In the genomic region with DNA sequence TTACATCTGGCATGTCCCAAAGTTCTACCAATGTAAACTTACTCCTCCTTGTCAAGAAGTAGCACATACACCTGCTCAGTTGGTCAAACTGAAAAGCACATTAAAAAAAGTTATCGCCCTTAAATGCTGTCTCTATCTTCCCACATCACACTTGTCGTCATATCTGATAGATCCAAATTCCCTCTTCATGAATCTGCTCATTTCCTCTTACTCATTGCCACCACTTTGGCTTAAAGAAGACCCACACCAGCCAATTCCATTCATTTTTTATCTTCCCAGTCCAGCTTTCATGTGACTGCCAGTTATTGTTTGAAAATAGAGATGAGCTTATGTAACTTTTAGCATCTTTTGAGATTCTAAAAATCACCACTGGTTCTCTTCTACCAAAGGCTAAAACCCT, we compare ENCODE assay signal across 19 cellular contexts.
DNase-seq lines count a peak whose midpoint lies in the region; ATAC-seq and TF ChIP-seq lines count a peak whose summit lies in the region.
"Had no signal": no experiment of that assay in that cellular context is flagged by ENCODE, and none has a peak within 500 bp of the region (broad histone marks: within the 10 kb centered on the region; RNA-seq: fewer than 3 reads in every experiment).

No MANE protein-coding gene starts in this region.

- H3K4me1 ChIP-seq in trophoblast cell (ENCODE audit: control insufficient read depth in 1 of 2, insufficient read depth in 2 of 2, low read length in 2 of 2): no peaks in the 10 kb centered on the region
- H3K4me1 ChIP-seq: BE2C, Peyer's patch had no signal

- no peak overlapping the region for H3K4ac ChIP-seq in trophoblast cell (ENCODE audit: low read depth, low read length)

- no peak for TF ChIP-seq CTCF in AG04449 (IDR thresholded peaks at IDR 0.05; ENCODE audit: insufficient read depth, low read length, missing control alignments)

- no peak overlapping the region for H2AFZ ChIP-seq in trophoblast cell (ENCODE audit: insufficient read depth, low read length, poor library complexity)

- no peak overlapping the region for H4K12ac ChIP-seq in trophoblast cell (ENCODE audit: low read depth, low read length)

- H3K9me3 ChIP-seq in trophoblast cell (ENCODE audit: insufficient read depth, low read depth, low read length): no peaks in the 10 kb centered on the region
- H3K9me3 ChIP-seq: BE2C, Peyer's patch had no signal

- no peak overlapping the region for H2AK5ac ChIP-seq in trophoblast cell (ENCODE audit: low read length)

- no peak overlapping the region for H3K27ac ChIP-seq in trophoblast cell (ENCODE audit: low read depth, low read length)
- H3K27ac ChIP-seq: KMS-11, Peyer's patch had no signal

- no peak overlapping the region for H3K4me2 ChIP-seq in trophoblast cell (ENCODE audit: low read length)
- H3K4me2 ChIP-seq: KMS-11 had no signal

- no peak overlapping the region for H4K91ac ChIP-seq in trophoblast cell (ENCODE audit: low read depth, low read length)

- no peak overlapping the region for H2BK5ac ChIP-seq in trophoblast cell (ENCODE audit: low read depth, low read length, poor library complexity)

- no peak for ATAC-seq in HG02981 (IDR thresholded peaks at IDR 0.05; ENCODE audit: unreplicated experiment)

- H3K18ac ChIP-seq in trophoblast cell (ENCODE audit: low read length): no peak overlapping the region

- H2BK120ac ChIP-seq in trophoblast cell (ENCODE audit: insufficient read depth, low read length, poor library complexity): no peak overlapping the region

- H3K14ac ChIP-seq in trophoblast cell (ENCODE audit: low read length): no peak overlapping the region

- no peak overlapping the region for H3K9ac ChIP-seq in trophoblast cell (ENCODE audit: low read length)
- H3K9ac ChIP-seq: KMS-11 had no signal

- H3K79me1 ChIP-seq in trophoblast cell (ENCODE audit: low read length): no peaks in the 10 kb centered on the region

- POLR2A ChIA-PET in AG04449 (lab: Yijun Ruan, JAX): no interaction called here

- no peaks in the 10 kb centered on the region for H3K36me3 ChIP-seq in trophoblast cell (ENCODE audit: control insufficient read depth in 1 of 2, insufficient read depth in 2 of 2, low read length in 2 of 2)
- H3K36me3 ChIP-seq: BE2C, Peyer's patch had no signal

- no peaks in the 10 kb centered on the region for H3K27me3 ChIP-seq in trophoblast cell (ENCODE audit: insufficient read depth, low read length)
- H3K27me3 ChIP-seq: BE2C, Peyer's patch had no signal

- WGBS in trophoblast cell (ENCODE audit: extremely low coverage, insufficient coverage, insufficient read length): no CpG with 5 or more reads among the region's 2 CpGs

- no peak overlapping the region for H2BK12ac ChIP-seq in trophoblast cell (ENCODE audit: low read length)

- CTCF ChIA-PET in AG04449 (lab: Yijun Ruan, JAX): no interaction called here

- no peak overlapping the region for H4K8ac ChIP-seq in trophoblast cell (ENCODE audit: low read depth, low read length)

- peak; percentile 7 for DNase-seq in AG04449 (ENCODE audit: low read depth, low spot score)
- DNase-seq in GM03348 (ENCODE audit: low spot score): peak; percentile 56
- peak; percentile 26 for DNase-seq in M059J (ENCODE audit: low read depth)
- DNase-seq in trophoblast cell: peak; percentile 39 to 81
- DNase-seq in NCI-H187 (lab: John Stamatoyannopoulos, UW): no peak
- DNase-seq in NCI-H524 (lab: John Stamatoyannopoulos, UW): no peak
- DNase-seq: BE2C; CD4-positive, CD25-positive, alpha-beta regulatory T cell; DMS79; NCI-H1105; NCI-H146; NCI-H2029 treated with DMSO at 0.1 percent for 48 hours; NCI-H2171; NCI-H345; NCI-H526; Peyer's patch; T-helper 1 cell had no signal

- no peak overlapping the region for H3K23ac ChIP-seq in trophoblast cell (ENCODE audit: low read length)

- H3K4me3 ChIP-seq in AG04449 (ENCODE audit: low read depth, low read length): no peak overlapping the region
- no peak overlapping the region for H3K4me3 ChIP-seq in trophoblast cell (ENCODE audit: low read depth, low read length)
- H3K4me3 ChIP-seq: Peyer's patch had no signal

- H3K79me2 ChIP-seq in trophoblast cell (ENCODE audit: control insufficient read depth, insufficient read depth, low read length, poor library complexity): no peaks in the 10 kb centered on the region

Comparison
In these comparisons a context has a peak if more than half of its experiments do, and no peak if none do; other contexts are left out.
1. DNase-seq: peak in AG04449 (single experiment), GM03348 (single experiment), M059J (single experiment) and trophoblast cell (2 of 2); none in NCI-H187 (0 of 2) and NCI-H524 (0 of 2).